13 cellular contexts compared by ENCODE assay signal in the genomic region with DNA sequence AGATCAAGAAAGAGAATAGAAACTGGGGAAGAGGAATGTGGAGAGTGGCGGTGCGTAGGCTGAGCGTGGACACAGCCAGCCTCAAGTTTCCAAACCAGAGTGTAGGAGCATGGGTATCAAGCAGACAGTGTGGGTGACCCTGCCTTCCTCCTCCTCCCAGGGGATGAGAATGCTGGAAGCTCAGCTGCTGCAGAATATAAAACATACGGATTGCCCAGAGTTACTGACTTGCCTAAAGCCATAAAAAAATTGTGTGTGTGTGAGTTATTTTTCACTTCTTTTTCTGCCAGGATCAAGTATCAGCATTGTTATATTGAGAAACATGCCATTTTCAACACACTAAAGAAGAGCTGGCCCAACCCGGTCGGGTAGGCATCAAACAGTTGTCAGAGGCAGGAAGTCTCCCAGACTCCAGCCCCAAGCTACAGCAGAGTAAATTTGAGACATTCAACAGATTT.
DNase-seq lines count a peak whose midpoint lies in the region; ATAC-seq and TF ChIP-seq lines count a peak whose summit lies in the region.
"Had no signal": no experiment of that assay in that cellular context is flagged by ENCODE, and none has a peak within 500 bp of the region (broad histone marks: within the 10 kb centered on the region; RNA-seq: fewer than 3 reads in every experiment).

No MANE protein-coding gene starts in this region.

- H3K27me3 ChIP-seq in lung (ENCODE audit: control insufficient read depth, insufficient read depth) (no peaks in the 10 kb centered on the region), tibial artery (no peaks in the 10 kb centered on the region)

- H3K36me3 ChIP-seq in lung (ENCODE audit: control insufficient read depth in 2 of 2, insufficient read depth in 2 of 2, low read length in 2 of 2) = no peaks in the 10 kb centered on the region
- no peaks in the 10 kb centered on the region for H3K36me3 ChIP-seq in tibial artery

- no peak overlapping the region for H3K27ac ChIP-seq in lung (ENCODE audit: low read depth in 1 of 2, low read length in 1 of 2)
- H3K27ac ChIP-seq in tibial artery = no peak overlapping the region
- H3K27ac ChIP-seq: 22Rv1 had no signal

- intact Hi-C loops in tibial artery (cut with DNase I; ENCODE audit: low total_unique reads) = no loop called here

- peaks cover 0 to 5% of the 10 kb centered on the region in 2 donors for H3K9me3 ChIP-seq in lung (ENCODE audit: control insufficient read depth in 2 of 2, insufficient read depth in 1 of 2, low read length in 1 of 2)
- no peaks in the 10 kb centered on the region for H3K9me3 ChIP-seq in tibial artery

- H3K36me3 Mint-ChIP-seq in chondrocyte (ENCODE audit: low read depth) = peaks cover under 1% of the 10 kb centered on the region
- H3K36me3 Mint-ChIP-seq: activated naive CD8-positive, alpha-beta T cell treated with anti-CD3 and anti-CD28 coated beads for 36 hours; stimulated activated naive B cell treated with anti-CD40 and anti-IgM and Interleukin-4, amounts not matched to agents 10 μg/mL and 1 μg/mL and 100 μg/mL, for 72 hours had no signal

- TF ChIP-seq CTCF in chondrocyte (IDR thresholded peaks at IDR 0.05) = no peak
- TF ChIP-seq CTCF in lung (IDR thresholded peaks at IDR 0.05; ENCODE audit: control extremely low read depth, extremely low read depth) = no peak
- TF ChIP-seq CTCF in tibial artery (IDR thresholded peaks at IDR 0.05) = no peak

- peak overlapping the region; percentile 57 for H3K4me3 Mint-ChIP-seq in chondrocyte (ENCODE audit: unreplicated experiment)
- H3K4me3 Mint-ChIP-seq: activated naive CD8-positive, alpha-beta T cell treated with anti-CD3 and anti-CD28 coated beads for 36 hours; H9; stimulated activated naive B cell treated with anti-CD40 and anti-IgM and Interleukin-4, amounts not matched to agents 10 μg/mL and 1 μg/mL and 100 μg/mL, for 72 hours had no signal

- H3K4me3 ChIP-seq in lung (no peak overlapping the region), tibial artery (peak overlapping the region in 1 of 2 donors; percentile 18)

- H3K27me3 Mint-ChIP-seq in chondrocyte (ENCODE audit: low read depth) = no peaks in the 10 kb centered on the region
- H3K27me3 Mint-ChIP-seq: activated naive CD8-positive, alpha-beta T cell treated with anti-CD3 and anti-CD28 coated beads for 36 hours had no signal

- peak overlapping the region; percentile 84 for H3K27ac Mint-ChIP-seq in chondrocyte (ENCODE audit: unreplicated experiment)
- H3K27ac Mint-ChIP-seq: activated naive CD8-positive, alpha-beta T cell treated with anti-CD3 and anti-CD28 coated beads for 36 hours; H9; stimulated activated naive B cell treated with anti-CD40 and anti-IgM and Interleukin-4, amounts not matched to agents 10 μg/mL and 1 μg/mL and 100 μg/mL, for 72 hours had no signal

- H3K4me1 ChIP-seq in lung (ENCODE audit: control insufficient read depth in 2 of 2, insufficient read depth in 2 of 2, low read length in 2 of 2) = no peaks in the 10 kb centered on the region
- H3K4me1 ChIP-seq in tibial artery = peaks cover 0 to 8% (median 5%) of the 10 kb centered on the region in 4 donors

- no peaks in the 10 kb centered on the region for H3K9me3 Mint-ChIP-seq in chondrocyte (ENCODE audit: low read depth)
- H3K9me3 Mint-ChIP-seq: activated naive CD8-positive, alpha-beta T cell treated with anti-CD3 and anti-CD28 coated beads for 36 hours had no signal

- H3K4me1 Mint-ChIP-seq in chondrocyte (ENCODE audit: low read depth) = peaks cover 21% of the 10 kb centered on the region
- H3K4me1 Mint-ChIP-seq: activated naive CD8-positive, alpha-beta T cell treated with anti-CD3 and anti-CD28 coated beads for 36 hours; stimulated activated naive B cell treated with anti-CD40 and anti-IgM and Interleukin-4, amounts not matched to agents 10 μg/mL and 1 μg/mL and 100 μg/mL, for 72 hours had no signal

- ATAC-seq in lung (ENCODE audit: insufficient read depth, low FRiP score) (peak; percentile 75), GM21723 (IDR thresholded peaks at IDR 0.05; ENCODE audit: unreplicated experiment) (no peak)
- ATAC-seq: stimulated activated naive B cell treated with anti-CD40 and anti-IgM and Interleukin-4, amounts not matched to agents 10 μg/mL and 1 μg/mL and 100 μg/mL, for 72 hours had no signal

- 50 to 51% methylated on average over 6 of the region's 6 CpGs for WGBS in lung, 2 donors

- DNase-seq in DMS 273 (lab: John Stamatoyannopoulos, UW; ENCODE audit: unreplicated experiment) (peak; percentile 44), DMS 273 treated with DMSO at 0.1 percent for 48 hours (lab: John Stamatoyannopoulos, UW) (no peak), chondrocyte (ENCODE audit: low spot score) (no peak), lung (ENCODE audit: low spot score) (peak; percentile 37), tibial artery (peak; percentile 42 to 64), NCI-H187 treated with DMSO at 0.1 percent for 48 hours (lab: John Stamatoyannopoulos, UW) (no peak), cerebellar nuclear complex (lab: John Stamatoyannopoulos, UW) (no peak)
- DNase-seq: activated naive CD8-positive, alpha-beta T cell treated with anti-CD3 and anti-CD28 coated beads for 36 hours; H9; NCI-H526 treated with DMSO at 0.1 percent for 48 hours; stimulated activated naive B cell treated with anti-CD40 and anti-IgM and Interleukin-4, amounts not matched to agents 10 μg/mL and 1 μg/mL and 100 μg/mL, for 72 hours had no signal

Comparison
In these comparisons a context has a peak if more than half of its experiments do, and no peak if none do; other contexts are left out.
1. DNase-seq: peak in DMS 273 (single experiment), lung (single experiment) and tibial artery (2 of 2); none in DMS 273 treated with DMSO at 0.1 percent for 48 hours (single experiment), chondrocyte (single experiment), NCI-H187 treated with DMSO at 0.1 percent for 48 hours (single experiment) and cerebellar nuclear complex (0 of 2).